In genomic region chr5:178141550-178141949, GRCh38 we compare ENCODE assay signal across 1 cellular context.
TF ChIP-seq lines count a peak whose summit lies in the region.

No MANE protein-coding gene starts in this region.

TF ChIP-seq in WTC11, 78 proteins besides CTCF, POLR2A, EP300 and RAD21 (continued from another document):
- TF ChIP-seq MAX (CRISPR knock-in tag; IDR thresholded peaks at IDR 0.05) (no peak), PREB (CRISPR knock-in tag; IDR thresholded peaks at IDR 0.05; ENCODE audit: borderline replicate concordance) (no peak), ZBTB43 (CRISPR knock-in tag; IDR thresholded peaks at IDR 0.05) (no peak), RORB (CRISPR knock-in tag; IDR thresholded peaks at IDR 0.05) (no peak), JUN (CRISPR knock-in tag; IDR thresholded peaks at IDR 0.05) (no peak), MXD4 (CRISPR knock-in tag; IDR thresholded peaks at IDR 0.05; ENCODE audit: borderline replicate concordance) (no peak), ZNF219 (CRISPR knock-in tag; IDR thresholded peaks at IDR 0.05; ENCODE audit: borderline replicate concordance) (no peak)
